In the genomic region with DNA sequence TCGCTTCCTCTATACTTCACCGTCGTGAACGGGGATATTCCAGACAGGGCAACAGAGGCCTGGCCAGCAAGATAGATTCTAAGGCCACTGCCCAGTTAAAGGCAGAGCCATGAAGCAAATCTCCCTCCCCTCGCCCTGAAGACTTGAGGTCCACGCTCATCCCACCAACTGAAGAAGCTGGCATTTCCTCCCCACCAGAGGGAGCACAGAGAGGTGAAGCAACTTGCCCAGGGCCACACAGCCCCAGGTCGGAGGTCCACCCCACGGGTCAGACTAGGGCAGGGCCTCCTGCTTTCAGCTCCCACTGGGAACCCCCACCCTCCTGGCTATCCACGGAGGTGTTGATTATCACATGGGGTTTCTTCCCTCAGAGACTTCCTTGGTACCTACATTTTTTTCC, we compare ENCODE assay signal across 17 cellular contexts. TPM values are rescaled to one million over a fixed set of nuclear protein-coding genes. Genes with fewer than 3 reads are reported as not detected.
DNase-seq lines count a peak whose midpoint lies in the region; ATAC-seq, FAIRE-seq and TF ChIP-seq lines count a peak whose summit lies in the region.
"Had no signal": no experiment of that assay in that cellular context is flagged by ENCODE, and none has a peak within 500 bp of the region (broad histone marks: within the 10 kb centered on the region; RNA-seq: fewer than 3 reads in every experiment).

No MANE protein-coding gene starts in this region.

- H3K27me3 ChIP-seq in K562 (ENCODE audit: control insufficient read depth in 2 of 2, insufficient read depth in 2 of 2, low read length in 2 of 2) = peaks cover 5 to 27% of the 10 kb centered on the region in 2 experiments; a peak in 2 of 5 replicates
- no peaks in the 10 kb centered on the region for H3K27me3 ChIP-seq in keratinocyte (ENCODE audit: control insufficient read depth, extremely low read depth, insufficient read depth, low read length)
- no peaks in the 10 kb centered on the region for H3K27me3 ChIP-seq in gastrocnemius medialis
- H3K27me3 ChIP-seq in left lung = peaks cover 0 to 19% of the 10 kb centered on the region in 2 donors
- H3K27me3 ChIP-seq: BE2C had no signal

- TF ChIP-seq CTCF in HEK293 (tag by site-specific recombination; IDR thresholded peaks at IDR 0.05) = no peak
- TF ChIP-seq CTCF in K562 (IDR thresholded peaks at IDR 0.05 in 2 of 3, conservative IDR thresholded peaks at IDR 0.05 in 1 of 3; ENCODE audit: insufficient read depth in 2 of 3, low read depth in 1 of 3, low read length in 3 of 3) = no peak
- TF ChIP-seq CTCF in keratinocyte (optimal IDR thresholded peaks at IDR 0.05 in 1 of 3, IDR thresholded peaks at IDR 0.05 in 1 of 3, conservative IDR thresholded peaks at IDR 0.05 in 1 of 3; ENCODE audit: extremely low read depth in 1 of 3, insufficient read depth in 2 of 3, low read length in 3 of 3) = peak in 1 of 3 experiments; percentile 7
- no peak for TF ChIP-seq CTCF in gastrocnemius medialis (IDR thresholded peaks at IDR 0.05 in 4 of 5, conservative IDR thresholded peaks at IDR 0.05 in 1 of 5)
- TF ChIP-seq CTCF in left lung (IDR thresholded peaks at IDR 0.05) = no peak

- TF ChIP-seq EP300 in K562 (IDR thresholded peaks at IDR 0.05; ENCODE audit: low read length) = no peak

- no peak for TF ChIP-seq RAD21 in K562 (CRISPR knock-in tag; conservative IDR thresholded peaks at IDR 0.05 in 1 of 2, IDR thresholded peaks at IDR 0.05 in 1 of 2)

- no peak overlapping the region for H3K9ac ChIP-seq in K562 (ENCODE audit: insufficient read depth in 1 of 2, low read depth in 2 of 2, low read length in 2 of 2)
- no peak overlapping the region for H3K9ac ChIP-seq in keratinocyte (ENCODE audit: control insufficient read depth, extremely low read depth, insufficient read depth, low read length)

- CTCF ChIA-PET in HEK293 (lab: Yijun Ruan, JAX) = no interaction called here
- CTCF ChIA-PET in K562 (lab: Yijun Ruan, JAX; ENCODE audit: low intra/inter-chr PET ratio) = no interaction called here

- H3K9me1 ChIP-seq in K562 (ENCODE audit: control insufficient read depth, insufficient read depth, low read length) (no peaks in the 10 kb centered on the region), keratinocyte (ENCODE audit: control insufficient read depth, extremely low read depth, insufficient read depth, low read length) (peaks cover 4% of the 10 kb centered on the region)

- POLR2A ChIA-PET in HEK293 (lab: Yijun Ruan, JAX) = no interaction called here
- POLR2A ChIA-PET in K562 (lab: Yijun Ruan, JAX) = interaction anchor here (0.6 kb wide), 1 partner anchor 258 kb away, joined by 3 read pairs; no protein-coding TSS in a partner anchor

- no peak overlapping the region for H3K4me2 ChIP-seq in K562 (ENCODE audit: insufficient read depth, low read length)
- H3K4me2 ChIP-seq in keratinocyte (ENCODE audit: control insufficient read depth, extremely low read depth, insufficient read depth, low read depth, low read length) = peak overlapping the region; percentile 48

- TF ChIP-seq POLR2A in K562 (conservative IDR thresholded peaks at IDR 0.05) = no peak
- no peak for TF ChIP-seq POLR2A in gastrocnemius medialis (IDR thresholded peaks at IDR 0.05)

- H3K4me3 ChIP-seq in HEK293 (ENCODE audit: low read depth, low read length) (no peak overlapping the region), K562 (no peak overlapping the region), keratinocyte (ENCODE audit: control insufficient read depth in 2 of 3, extremely low read depth in 1 of 3, insufficient read depth in 2 of 3, low read depth in 1 of 3, low read length in 3 of 3) (no peak overlapping the region), gastrocnemius medialis (no peak overlapping the region), left lung (no peak overlapping the region)

- H3K4me1 ChIP-seq in HEK293 (ENCODE audit: control insufficient read depth, insufficient read depth, low read length) (0 out of 2 replicates have a peak, but pooled peaks cover 4% of the 10 kb centered on the region), K562 (replicated peaks in 1 of 2; ENCODE audit: control insufficient read depth in 2 of 2, insufficient read depth in 2 of 2, low read length in 2 of 2) (no peaks in the 10 kb centered on the region; a peak in 1 of 5 replicates), keratinocyte (ENCODE audit: control insufficient read depth, extremely low read depth, insufficient read depth, low read length) (peaks cover 10% of the 10 kb centered on the region), gastrocnemius medialis (peaks cover 33 to 60% of the 10 kb centered on the region in 2 donors), left lung (peaks cover 4 to 6% of the 10 kb centered on the region in 2 donors)

- FAIRE-seq in K562 (lab: Jason Lieb, UNC) (no peak), keratinocyte (lab: Jason Lieb, UNC) (no peak)

- H3K36me3 ChIP-seq in HEK293 (ENCODE audit: control insufficient read depth in 2 of 2, insufficient read depth in 1 of 2, low read length in 2 of 2) = peaks cover 0 to 3% of the 10 kb centered on the region in 2 experiments; a peak in 1 of 3 replicates
- H3K36me3 ChIP-seq in K562 (ENCODE audit: control insufficient read depth, insufficient read depth, low read length) = no peaks in the 10 kb centered on the region
- H3K36me3 ChIP-seq in keratinocyte (ENCODE audit: control insufficient read depth in 2 of 2, extremely low read depth in 1 of 2, insufficient read depth in 2 of 2, low read length in 2 of 2) = peaks cover 4 to 5% of the 10 kb centered on the region in 2 experiments
- no peaks in the 10 kb centered on the region for H3K36me3 ChIP-seq in gastrocnemius medialis
- no peaks in the 10 kb centered on the region for H3K36me3 ChIP-seq in left lung
- H3K36me3 ChIP-seq: BE2C had no signal

- in situ Hi-C loops in K562 (cut with MboI) = no loop called here
- in situ Hi-C loops in gastrocnemius medialis (cut with MboI; ENCODE audit: low sequenced_read_pairs in 4 of 4) = no loop called here

- intact Hi-C loops in K562 (cut with micrococcal nuclease) (no loop called here), gastrocnemius medialis (cut with DNase I; ENCODE audit: low total_unique reads) (no loop called here), left lung (cut with DNase I) (no loop called here)

- dilution Hi-C loops in keratinocyte (cut with MboI; ENCODE audit: extremely low pct_ligation_motif_present, low sequenced_read_pairs) = no loop called here

- H3K27ac ChIP-seq in HEK293 (ENCODE audit: extremely low read depth, low read depth, low read length) (no peak overlapping the region), K562 (ENCODE audit: extremely low read depth, low read depth, low read length) (no peak overlapping the region), keratinocyte (ENCODE audit: control insufficient read depth, insufficient read depth, low read length) (no peak overlapping the region), gastrocnemius medialis (peak overlapping the region; percentile 8 to 94 (median 58)), left lung (no peak overlapping the region)

- 10% methylated on average over 8 of the region's 9 CpGs for WGBS in K562 (ENCODE audit: insufficient coverage, low coverage, missing lambda C conversion rate)

- DNase-seq in K562 (ENCODE audit: extremely low read depth in 1 of 4, low spot score in 3 of 4) (no peak), keratinocyte (ENCODE audit: low read depth, low spot score) (no peak), gastrocnemius medialis (no peak), activated gamma-delta T cell (lab: John Stamatoyannopoulos, UW) (no peak), left lung (no peak)
- DNase-seq: BE2C; CD8-positive, alpha-beta T cell; DMS79 treated with DMSO at 0.1 percent for 48 hours; KBM-7; NCI-H1436; NCI-H2029; NCI-H510A; NCI-H82; PC-3 had no signal

- H4K20me1 ChIP-seq in K562 (replicated peaks; ENCODE audit: control insufficient read depth, insufficient read depth, low read length) (no peaks in the 10 kb centered on the region), keratinocyte (ENCODE audit: control insufficient read depth, extremely low read depth, insufficient read depth, low read length) (no peaks in the 10 kb centered on the region)

- no TSS peak for BruUV-seq in K562 (replicated peaks; lab: Mats Ljungman, UMichigan)

- H3K9me3 ChIP-seq in HEK293 (ENCODE audit: control insufficient read depth, insufficient read depth, low read depth, low read length) = no peaks in the 10 kb centered on the region
- no peaks in the 10 kb centered on the region for H3K9me3 ChIP-seq in K562 (replicated peaks; ENCODE audit: control insufficient read depth, insufficient read depth, low read depth, low read length)
- H3K9me3 ChIP-seq in keratinocyte (ENCODE audit: control insufficient read depth, low read depth, low read length) = no peaks in the 10 kb centered on the region
- H3K9me3 ChIP-seq in gastrocnemius medialis = no peaks in the 10 kb centered on the region
- H3K9me3 ChIP-seq in left lung = no peaks in the 10 kb centered on the region
- H3K9me3 ChIP-seq: BE2C had no signal

- no peak for ATAC-seq in K562
- ATAC-seq in gastrocnemius medialis = no peak
- no peak for ATAC-seq in HG03521 (IDR thresholded peaks at IDR 0.05; ENCODE audit: unreplicated experiment)
- no peak for ATAC-seq in left lung
- ATAC-seq: CD8-positive, alpha-beta T cell; HCT116; PC-3 had no signal

- H3K79me2 ChIP-seq in K562 (ENCODE audit: control insufficient read depth, insufficient read depth, low read length) (no peaks in the 10 kb centered on the region), keratinocyte (ENCODE audit: control insufficient read depth, insufficient read depth, low read length) (no peaks in the 10 kb centered on the region)

- H2AFZ ChIP-seq in K562 (ENCODE audit: low read depth, low read length) (no peak overlapping the region), keratinocyte (ENCODE audit: control insufficient read depth, low read length) (peak overlapping the region; percentile 23)

RNA-seq across cellular contexts. Expression of a gene that starts 27.4 kb away (rescaled TPM):
- total RNA-seq in K562 (2011; cell fraction: chromatin; rRNA removed; ENCODE audit: low replicate concordance) = not detected in 2 replicates
- under 0.01 TPM in 1 of 2 replicates, not detected in the other for total RNA-seq in K562 (2011; cell fraction: nucleolus; rRNA removed)
- total RNA-seq in K562 (2011; cell fraction: nucleoplasm; rRNA removed) = not detected in 2 replicates
- total RNA-seq in K562 (2014; rRNA removed) = under 0.01 and 0.05 TPM in 2 replicates
- not detected in 2 replicates for total RNA-seq in K562 (2014; rRNA removed; fragmentation: Illumina TruSeq; extraction: Trizol)
- 0.04 TPM in 1 of 2 replicates, not detected in the other for total RNA-seq in K562 (2015; rRNA removed; fragmentation: Illumina TruSeq; extraction: Trizol)
- total RNA-seq in K562 (2021) = 0.02 and 0.04 TPM in 2 replicates
- polyA plus RNA-seq in K562 (2011; rRNA removed) = 0.05 TPM in 1 of 2 replicates, not detected in the other
- 0.01 TPM in 1 of 2 replicates, not detected in the other for polyA plus RNA-seq in K562 (2011; cell fraction: cytosol; rRNA removed)
- polyA plus RNA-seq in K562 (2011; cell fraction: nucleus; rRNA removed) = 0.01 TPM in 2 replicates
- 0.05 and 0.06 TPM in 2 replicates for polyA plus RNA-seq in K562 (2012)
- polyA plus RNA-seq in K562 (2014; fragmentation: Illumina TruSeq; extraction: Trizol) = 0.01 and 0.04 TPM in 2 replicates
- under 1 TPM in 1 of 2 experiments, not detected in 1; under 0.01 TPM for polyA plus RNA-seq in K562 (2014; fragmentation: Nextera tagmentation; extraction: Ambion mirVana)
- polyA plus RNA-seq in K562 (2014; rRNA removed) = not detected in 2 replicates
- polyA minus RNA-seq in K562 (2011; rRNA and poly(A)+ RNA removed) = not detected in 2 replicates
- not detected in 2 replicates for polyA minus RNA-seq in K562 (2011; cell fraction: cytosol; rRNA and poly(A)+ RNA removed)
- under 0.01 TPM in 2 replicates for polyA minus RNA-seq in K562 (2011; cell fraction: nucleus; rRNA and poly(A)+ RNA removed)
- polyA plus RNA-seq in keratinocyte = 2.2 to 8.5 TPM (median 2.2 TPM) in 3 replicates
- 2.9 TPM for polyA plus RNA-seq in keratinocyte (2011; ENCODE audit: low read depth)
- polyA plus RNA-seq in keratinocyte (2011; cell fraction: cytosol; rRNA removed) = 5.0 and 7.2 TPM in 2 replicates
- polyA plus RNA-seq in keratinocyte (2011; cell fraction: nucleus; rRNA removed) = 16.8 and 21.0 TPM in 2 replicates
- polyA plus RNA-seq in keratinocyte (2012; ENCODE audit: low replicate concordance) = 5.0 and 8.5 TPM in 2 replicates
- polyA minus RNA-seq in keratinocyte = 8.0 to 24.5 TPM (median 11.7 TPM) in 3 replicates
- polyA minus RNA-seq in keratinocyte (2011; cell fraction: cytosol; rRNA and poly(A)+ RNA removed) = 12.9 TPM
- polyA minus RNA-seq in keratinocyte (2011; cell fraction: nucleus; rRNA and poly(A)+ RNA removed) = 15.2 and 17.8 TPM in 2 replicates
- total RNA-seq in gastrocnemius medialis = 10 to 100 TPM in 3 of 4 donors, 1 to 10 TPM in 1; 8.8 to 40.0 (median 36.6) TPM
- 1 to 10 TPM; 5.1 to 7.4 TPM for total RNA-seq in left lung

Comparison
In these comparisons a context has a peak if more than half of its experiments do, and no peak if none do; other contexts are left out.
1. H3K27ac ChIP-seq: peak in gastrocnemius medialis (4 of 4); none in HEK293 (single experiment), K562 (single experiment), keratinocyte (single experiment) and left lung (0 of 2).
2. RNA of a gene that starts 27.4 kb away (total RNA-seq): 8.8 to 40.0 TPM in gastrocnemius medialis and 5.1 to 7.4 TPM in left lung; under 0.01 to 0.05 TPM in K562; every median in the first group is over 4 times any median in the second.